Comparison of ENCODE assay signal across 8 cellular contexts in the genomic region with DNA sequence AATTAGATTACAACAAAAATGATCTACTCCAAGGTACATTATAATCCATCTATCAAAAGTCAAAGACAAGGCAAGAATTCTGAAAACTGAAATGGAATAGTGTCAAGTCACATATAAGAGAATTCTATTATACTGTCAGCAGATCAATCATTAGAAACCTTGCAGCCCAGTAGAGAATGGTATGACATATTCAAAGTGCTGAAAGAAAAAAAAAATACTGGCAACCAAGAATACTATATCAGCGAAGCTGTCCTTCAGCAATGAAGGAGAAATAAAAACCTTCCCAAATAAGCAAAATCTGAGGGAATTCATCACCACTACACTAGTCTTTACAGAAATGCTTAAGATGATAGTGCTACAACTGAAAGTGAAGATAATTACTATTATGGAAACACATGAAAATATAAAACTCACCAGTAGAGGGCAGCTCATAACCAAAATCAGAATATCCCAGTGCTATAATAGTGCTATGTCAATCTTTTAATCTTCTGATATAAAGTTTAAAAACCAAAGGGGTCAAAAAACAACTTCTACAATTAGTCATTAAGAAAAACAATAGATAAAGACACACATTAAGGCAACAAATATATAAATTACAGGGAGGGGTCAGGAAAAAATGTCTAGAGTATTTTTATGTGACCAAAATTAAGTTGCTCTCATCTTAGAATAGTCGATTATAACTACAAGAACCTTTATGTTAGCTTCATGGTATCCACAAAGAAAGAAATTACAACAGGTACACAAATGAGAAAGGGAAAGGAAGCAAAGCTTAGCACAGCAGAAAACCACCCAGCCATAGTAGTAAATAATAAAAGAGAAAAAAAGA.
A peak's percentile ranks its signal among the peaks of the same experiment; 100 is the strongest.
DNase-seq lines count a peak whose midpoint lies in the region; ATAC-seq and TF ChIP-seq lines count a peak whose summit lies in the region.

No MANE protein-coding gene starts in this region.

- no peak overlapping the region for H3K4me3 Mint-ChIP-seq in nephron progenitor cell

- no peaks in the 10 kb centered on the region for H3K4me1 Mint-ChIP-seq in nephron progenitor cell

- H3K36me3 Mint-ChIP-seq in nephron progenitor cell (ENCODE audit: low read depth) = peaks cover 8% of the 10 kb centered on the region

- peaks cover 34% of the 10 kb centered on the region for H3K9me3 Mint-ChIP-seq in nephron progenitor cell

- H3K27me3 Mint-ChIP-seq in nephron progenitor cell (ENCODE audit: low read depth, poor library complexity) = no peaks in the 10 kb centered on the region

- in situ Hi-C loops in SK-MEL-5 (cut with HindIII; ENCODE audit: low pct_unique_long_range_greater_than_20kb, low sequenced_read_pairs) = no loop called here

- TF ChIP-seq CTCF in nephron progenitor cell (IDR thresholded peaks at IDR 0.05) = peak; percentile 39

- ATAC-seq in HG02885 (IDR thresholded peaks at IDR 0.05; ENCODE audit: poor library complexity, unreplicated experiment) = peak; percentile 90

- DNase-seq in NCI-H510A treated with DMSO at 0.1 percent for 48 hours (lab: John Stamatoyannopoulos, UW) (peak; percentile 3), NCI-H510A (lab: John Stamatoyannopoulos, UW) (no peak), SK-MEL-5 (ENCODE audit: low read depth, low spot score) (peak; percentile 38), nephron progenitor cell (no peak), middle frontal gyrus (ENCODE audit: extremely low spot score, low spot score) (no peak), NCI-H1436 (lab: John Stamatoyannopoulos, UW) (no peak)
- DNase-seq in activated CD4-positive, alpha-beta T cell treated with anti-CD3 and anti-CD28 coated beads, Interleukin-2, amount 50 U/mL, for 1 hour = no peak

- H3K27ac Mint-ChIP-seq in nephron progenitor cell = no peak overlapping the region

Comparison
In these comparisons a context has a peak if more than half of its experiments do, and no peak if none do; other contexts are left out.
1. DNase-seq: peak in NCI-H510A treated with DMSO at 0.1 percent for 48 hours (single experiment) and SK-MEL-5 (single experiment); none in NCI-H510A (single experiment), nephron progenitor cell (single experiment), activated CD4-positive, alpha-beta T cell treated with anti-CD3 and anti-CD28 coated beads, Interleukin-2, amount 50 U/mL, for 1 hour (single experiment), middle frontal gyrus (single experiment) and NCI-H1436 (single experiment).